In the genomic region with DNA sequence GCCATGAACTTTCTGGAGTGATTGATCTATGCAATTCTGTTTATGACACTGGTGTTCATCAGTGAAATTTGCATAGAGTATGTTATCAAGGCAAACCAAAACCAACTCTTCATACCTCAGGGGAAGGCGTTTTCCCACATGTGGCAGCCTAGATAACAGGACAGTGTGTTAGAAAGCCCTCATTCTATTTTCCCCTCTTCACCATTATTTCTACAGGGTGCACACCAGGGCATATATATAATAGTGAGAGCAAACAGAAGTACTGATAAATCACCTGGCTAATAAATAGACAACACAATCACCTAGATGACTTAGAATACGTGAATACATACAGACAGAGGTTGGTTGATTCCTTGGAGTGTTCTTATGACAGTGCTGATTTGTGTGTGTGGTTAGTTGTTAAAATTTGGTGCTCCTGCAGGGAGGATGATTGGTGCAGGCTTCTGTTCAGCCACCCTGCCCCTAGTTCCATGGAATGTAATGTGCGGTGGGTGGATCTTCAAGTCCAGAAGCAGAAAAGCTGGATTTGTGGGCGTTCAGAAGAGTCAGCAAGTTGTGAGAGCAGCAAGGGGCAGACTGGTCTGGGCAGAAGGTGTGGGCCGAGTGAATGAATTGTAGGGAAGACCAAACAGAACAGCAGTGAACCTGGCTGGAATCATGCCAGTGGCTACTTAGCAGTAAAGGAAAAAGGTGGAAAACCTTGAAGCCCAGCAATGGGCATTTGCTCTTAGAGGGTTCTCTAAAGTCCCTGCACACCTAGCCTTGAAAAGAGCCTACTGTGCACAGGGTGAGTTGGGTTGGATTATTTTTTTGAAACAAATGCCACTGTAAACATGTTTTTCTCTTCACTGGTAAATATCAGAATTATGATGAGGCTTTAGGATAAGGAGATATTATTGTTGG, we compare ENCODE assay signal across 1 cellular context.
TF ChIP-seq lines count a peak whose summit lies in the region.

No MANE protein-coding gene starts in this region.

TF ChIP-seq in K562, 482 proteins besides CTCF, POLR2A, EP300 and RAD21 (continued from another document and continues in another):
- TF ChIP-seq, protein P1, sequence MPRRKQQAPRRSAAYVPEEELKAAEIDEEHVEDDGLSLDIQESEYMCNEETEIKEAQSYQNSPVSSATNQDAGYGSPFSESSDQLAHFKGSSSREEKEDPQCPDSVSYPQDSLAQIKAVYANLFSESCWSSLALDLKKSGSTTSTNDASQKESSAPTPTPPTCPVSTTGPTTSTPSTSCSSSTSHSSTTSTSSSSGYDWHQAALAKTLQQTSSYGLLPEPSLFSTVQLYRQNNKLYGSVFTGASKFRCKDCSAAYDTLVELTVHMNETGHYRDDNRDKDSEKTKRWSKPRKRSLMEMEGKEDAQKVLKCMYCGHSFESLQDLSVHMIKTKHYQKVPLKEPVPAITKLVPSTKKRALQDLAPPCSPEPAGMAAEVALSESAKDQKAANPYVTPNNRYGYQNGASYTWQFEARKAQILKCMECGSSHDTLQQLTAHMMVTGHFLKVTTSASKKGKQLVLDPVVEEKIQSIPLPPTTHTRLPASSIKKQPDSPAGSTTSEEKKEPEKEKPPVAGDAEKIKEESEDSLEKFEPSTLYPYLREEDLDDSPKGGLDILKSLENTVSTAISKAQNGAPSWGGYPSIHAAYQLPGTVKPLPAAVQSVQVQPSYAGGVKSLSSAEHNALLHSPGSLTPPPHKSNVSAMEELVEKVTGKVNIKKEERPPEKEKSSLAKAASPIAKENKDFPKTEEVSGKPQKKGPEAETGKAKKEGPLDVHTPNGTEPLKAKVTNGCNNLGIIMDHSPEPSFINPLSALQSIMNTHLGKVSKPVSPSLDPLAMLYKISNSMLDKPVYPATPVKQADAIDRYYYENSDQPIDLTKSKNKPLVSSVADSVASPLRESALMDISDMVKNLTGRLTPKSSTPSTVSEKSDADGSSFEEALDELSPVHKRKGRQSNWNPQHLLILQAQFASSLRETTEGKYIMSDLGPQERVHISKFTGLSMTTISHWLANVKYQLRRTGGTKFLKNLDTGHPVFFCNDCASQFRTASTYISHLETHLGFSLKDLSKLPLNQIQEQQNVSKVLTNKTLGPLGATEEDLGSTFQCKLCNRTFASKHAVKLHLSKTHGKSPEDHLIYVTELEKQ (CRISPR knock-in tag; IDR thresholded peaks at IDR 0.05) = no peak
- TF ChIP-seq NR1H2 (CRISPR knock-in tag; IDR thresholded peaks at IDR 0.05) (no peak), CREM (IDR thresholded peaks at IDR 0.05; ENCODE audit: low read depth) (peak; percentile 53), NFIC (IDR thresholded peaks at IDR 0.05) (peak; percentile 81), ZC3H8 (IDR thresholded peaks at IDR 0.05) (0 out of 2 replicates have a peak, but pooled peaks have one; percentile 33), ZNF644 (tag; IDR thresholded peaks at IDR 0.05; ENCODE audit: low read depth) (no peak), DACH1 (IDR thresholded peaks at IDR 0.05; ENCODE audit: partially characterized antibody) (peak; percentile 85), TRIM24 (IDR thresholded peaks at IDR 0.05) (peak; percentile 71 to 83), HDAC2 (IDR thresholded peaks at IDR 0.05) (peak; percentile 75; the same call in 1 of the 2 replicates), POLR2AphosphoS5 (IDR thresholded peaks at IDR 0.05; ENCODE audit: control insufficient read depth, insufficient read depth, low read depth, low read length) (peak; percentile 91), PRPF4 (IDR thresholded peaks at IDR 0.05; ENCODE audit: insufficient read depth, low read depth, low read length, poor library complexity, severe bottlenecking) (no peak), ZNF174 (CRISPR knock-in tag; IDR thresholded peaks at IDR 0.05) (no peak), KLF16 (IDR thresholded peaks at IDR 0.05) (peak; percentile 83), TOE1 (IDR thresholded peaks at IDR 0.05; ENCODE audit: borderline replicate concordance) (peak; percentile 48; the same call in 1 of the 2 replicates), TOE1 (CRISPR knock-in tag; IDR thresholded peaks at IDR 0.05; ENCODE audit: borderline replicate concordance, low read depth) (no peak), HDGF (IDR thresholded peaks at IDR 0.05) (0 out of 2 replicates have a peak, but pooled peaks have one; percentile 55), CREB3L1 (IDR thresholded peaks at IDR 0.05; ENCODE audit: borderline replicate concordance, low read depth) (no peak), NEUROD1 (IDR thresholded peaks at IDR 0.05; ENCODE audit: borderline replicate concordance, low read depth, low read length, partially characterized antibody) (peak; percentile 66), HNRNPH1 (optimal IDR thresholded peaks at IDR 0.05; ENCODE audit: low read depth, low read length) (no peak), MAFF (IDR thresholded peaks at IDR 0.05; ENCODE audit: low read length) (no peak), HDAC6 (IDR thresholded peaks at IDR 0.05; ENCODE audit: low read depth, low read length) (no peak), SAFB (IDR thresholded peaks at IDR 0.05; ENCODE audit: borderline replicate concordance, low read depth, low read length) (no peak), ZNF75A (CRISPR knock-in tag; IDR thresholded peaks at IDR 0.05) (peak; percentile 85), PTTG1 (tag; IDR thresholded peaks at IDR 0.05; ENCODE audit: low read depth) (no peak), KDM1A (IDR thresholded peaks at IDR 0.05) (peak; percentile 74 to 83), CREB3 (tag; conservative IDR thresholded peaks at IDR 0.05; ENCODE audit: low read depth) (peak; percentile 28; the same call in 1 of the 2 replicates), ZNF79 (CRISPR knock-in tag; IDR thresholded peaks at IDR 0.05; ENCODE audit: low read depth) (no peak), CTBP1 (IDR thresholded peaks at IDR 0.05; ENCODE audit: borderline replicate concordance) (peak; percentile 75; the same call in 1 of the 2 replicates), PML (IDR thresholded peaks at IDR 0.05; ENCODE audit: low read length) (peak; percentile 94), SIRT6 (IDR thresholded peaks at IDR 0.05; ENCODE audit: low read depth, low read length) (no peak), RNF2 (IDR thresholded peaks at IDR 0.05) (peak; percentile 59; the same call in 1 of the 2 replicates), TARDBP (IDR thresholded peaks at IDR 0.05) (peak; percentile 55; the same call in 1 of the 2 replicates), CC2D1A (IDR thresholded peaks at IDR 0.05) (peak; percentile 56; the same call in 1 of the 2 replicates), ZKSCAN3 (CRISPR knock-in tag; IDR thresholded peaks at IDR 0.05) (no peak), RUNX1 (IDR thresholded peaks at IDR 0.05; ENCODE audit: low read depth) (no peak), NBN (IDR thresholded peaks at IDR 0.05; ENCODE audit: low read depth) (peak; percentile 86; the same call in 1 of the 2 replicates), GTF2F1 (IDR thresholded peaks at IDR 0.05; ENCODE audit: low read depth, low read length) (no peak), ZNF592 (IDR thresholded peaks at IDR 0.05) (peak; percentile 73), CEBPB (tag; IDR thresholded peaks at IDR 0.05) (no peak), ARID3A (IDR thresholded peaks at IDR 0.05; ENCODE audit: borderline replicate concordance, low read depth, low read length) (peak; percentile 81)
- TF ChIP-seq, protein P2, sequence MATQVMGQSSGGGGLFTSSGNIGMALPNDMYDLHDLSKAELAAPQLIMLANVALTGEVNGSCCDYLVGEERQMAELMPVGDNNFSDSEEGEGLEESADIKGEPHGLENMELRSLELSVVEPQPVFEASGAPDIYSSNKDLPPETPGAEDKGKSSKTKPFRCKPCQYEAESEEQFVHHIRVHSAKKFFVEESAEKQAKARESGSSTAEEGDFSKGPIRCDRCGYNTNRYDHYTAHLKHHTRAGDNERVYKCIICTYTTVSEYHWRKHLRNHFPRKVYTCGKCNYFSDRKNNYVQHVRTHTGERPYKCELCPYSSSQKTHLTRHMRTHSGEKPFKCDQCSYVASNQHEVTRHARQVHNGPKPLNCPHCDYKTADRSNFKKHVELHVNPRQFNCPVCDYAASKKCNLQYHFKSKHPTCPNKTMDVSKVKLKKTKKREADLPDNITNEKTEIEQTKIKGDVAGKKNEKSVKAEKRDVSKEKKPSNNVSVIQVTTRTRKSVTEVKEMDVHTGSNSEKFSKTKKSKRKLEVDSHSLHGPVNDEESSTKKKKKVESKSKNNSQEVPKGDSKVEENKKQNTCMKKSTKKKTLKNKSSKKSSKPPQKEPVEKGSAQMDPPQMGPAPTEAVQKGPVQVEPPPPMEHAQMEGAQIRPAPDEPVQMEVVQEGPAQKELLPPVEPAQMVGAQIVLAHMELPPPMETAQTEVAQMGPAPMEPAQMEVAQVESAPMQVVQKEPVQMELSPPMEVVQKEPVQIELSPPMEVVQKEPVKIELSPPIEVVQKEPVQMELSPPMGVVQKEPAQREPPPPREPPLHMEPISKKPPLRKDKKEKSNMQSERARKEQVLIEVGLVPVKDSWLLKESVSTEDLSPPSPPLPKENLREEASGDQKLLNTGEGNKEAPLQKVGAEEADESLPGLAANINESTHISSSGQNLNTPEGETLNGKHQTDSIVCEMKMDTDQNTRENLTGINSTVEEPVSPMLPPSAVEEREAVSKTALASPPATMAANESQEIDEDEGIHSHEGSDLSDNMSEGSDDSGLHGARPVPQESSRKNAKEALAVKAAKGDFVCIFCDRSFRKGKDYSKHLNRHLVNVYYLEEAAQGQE (CRISPR knock-in tag; IDR thresholded peaks at IDR 0.05; ENCODE audit: low read depth) = no peak
- TF ChIP-seq, protein P3, sequence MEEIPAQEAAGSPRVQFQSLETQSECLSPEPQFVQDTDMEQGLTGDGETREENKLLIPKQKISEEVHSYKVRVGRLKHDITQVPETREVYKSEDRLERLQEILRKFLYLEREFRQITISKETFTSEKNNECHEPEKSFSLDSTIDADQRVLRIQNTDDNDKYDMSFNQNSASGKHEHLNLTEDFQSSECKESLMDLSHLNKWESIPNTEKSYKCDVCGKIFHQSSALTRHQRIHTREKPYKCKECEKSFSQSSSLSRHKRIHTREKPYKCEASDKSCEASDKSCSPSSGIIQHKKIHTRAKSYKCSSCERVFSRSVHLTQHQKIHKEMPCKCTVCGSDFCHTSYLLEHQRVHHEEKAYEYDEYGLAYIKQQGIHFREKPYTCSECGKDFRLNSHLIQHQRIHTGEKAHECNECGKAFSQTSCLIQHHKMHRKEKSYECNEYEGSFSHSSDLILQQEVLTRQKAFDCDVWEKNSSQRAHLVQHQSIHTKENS (CRISPR knock-in tag; IDR thresholded peaks at IDR 0.05) = no peak
